16 cellular contexts compared by ENCODE assay signal in genomic region chr7:415646-416525, GRCh38.
DNase-seq lines count a peak whose midpoint lies in the region; ATAC-seq, FAIRE-seq and TF ChIP-seq lines count a peak whose summit lies in the region.
"Had no signal": no experiment of that assay in that cellular context is flagged by ENCODE, and none has a peak within 500 bp of the region (broad histone marks: within the 10 kb centered on the region; RNA-seq: fewer than 3 reads in every experiment).

No MANE protein-coding gene starts in this region.

- dilution Hi-C loops in endothelial cell of umbilical vein (cut with MboI; ENCODE audit: extremely low pct_ligation_motif_present, low sequenced_read_pairs): no loop called here

- H3K23ac ChIP-seq in neuronal stem cell (ENCODE audit: low read depth, low read length, poor library complexity): peak overlapping the region; percentile 52

- peaks cover 9% of the 10 kb centered on the region; the same call in 2 of the 3 replicates for H3K36me3 Mint-ChIP-seq in GM23338 (ENCODE audit: low read depth)
- H3K36me3 Mint-ChIP-seq: IgD-negative memory B cell had no signal

- H3K18ac ChIP-seq in neuronal stem cell (ENCODE audit: low read length): peak overlapping the region; percentile 44

- no peak overlapping the region for H2AK5ac ChIP-seq in neuronal stem cell (ENCODE audit: low read depth, low read length)

- H3K27me3 ChIP-seq in GM23338 (ENCODE audit: insufficient read depth): no peaks in the 10 kb centered on the region
- no peaks in the 10 kb centered on the region for H3K27me3 ChIP-seq in endothelial cell of umbilical vein (ENCODE audit: control insufficient read depth in 2 of 2, insufficient read depth in 2 of 2, low read length in 2 of 2)
- H3K27me3 ChIP-seq in neuronal stem cell (ENCODE audit: control insufficient read depth in 3 of 3, insufficient read depth in 3 of 3, low read depth in 1 of 3, low read length in 3 of 3): no peaks in the 10 kb centered on the region
- H3K27me3 ChIP-seq: SJCRH30 had no signal

- no peak overlapping the region for H3K4ac ChIP-seq in neuronal stem cell (ENCODE audit: low read length)

- H3K9me3 ChIP-seq in endothelial cell of umbilical vein (replicated peaks; ENCODE audit: control insufficient read depth, insufficient read depth, low read length) (no peaks in the 10 kb centered on the region), neuronal stem cell (replicated peaks in 1 of 2; ENCODE audit: control insufficient read depth in 2 of 2, insufficient read depth in 1 of 2, low read depth in 1 of 2, low read length in 2 of 2) (peaks cover 3 to 13% of the 10 kb centered on the region in 2 donors)
- H3K9me3 ChIP-seq: SJCRH30 had no signal

- H3K9ac ChIP-seq in endothelial cell of umbilical vein (replicated peaks; ENCODE audit: extremely low read depth, insufficient read depth, low read length) (no peak overlapping the region), neuronal stem cell (ENCODE audit: low read depth, low read length, poor library complexity) (no peak overlapping the region)

- CTCF ChIA-PET in endothelial cell of umbilical vein (lab: Charles Lee): interaction anchor here (2.0 kb wide), 1 partner anchor 15 kb away, joined by 4 read pairs; no protein-coding TSS in a partner anchor

- no peak overlapping the region for H3K27ac Mint-ChIP-seq in GM23338
- H3K27ac Mint-ChIP-seq: CD8-positive, alpha-beta memory T cell; IgD-negative memory B cell had no signal

- H3K4me1 Mint-ChIP-seq in GM23338: no peaks in the 10 kb centered on the region; the same call in 2 of the 3 replicates
- H3K4me1 Mint-ChIP-seq: CD8-positive, alpha-beta memory T cell had no signal

- no peak overlapping the region for H2AFZ ChIP-seq in GM23338
- H2AFZ ChIP-seq in endothelial cell of umbilical vein (ENCODE audit: low read depth, low read length): no peak overlapping the region
- H2AFZ ChIP-seq in neuronal stem cell (ENCODE audit: low read length): no peak overlapping the region

- peaks cover 2% of the 10 kb centered on the region for H3K79me1 ChIP-seq in neuronal stem cell (ENCODE audit: low read depth, low read length)

- no peak overlapping the region for H4K91ac ChIP-seq in neuronal stem cell (ENCODE audit: low read depth, low read length, poor library complexity)

- H3K79me2 ChIP-seq in GM23338 (replicated peaks; ENCODE audit: insufficient read depth): no peaks in the 10 kb centered on the region
- H3K79me2 ChIP-seq in endothelial cell of umbilical vein (ENCODE audit: control insufficient read depth, insufficient read depth, low read length): no peaks in the 10 kb centered on the region

- H3K9me2 ChIP-seq in GM23338 (ENCODE audit: insufficient read depth): no peaks in the 10 kb centered on the region

- H3K36me3 ChIP-seq in GM23338 (ENCODE audit: insufficient read depth) (no peaks in the 10 kb centered on the region), endothelial cell of umbilical vein (ENCODE audit: control insufficient read depth in 2 of 2, extremely low read depth in 1 of 2, insufficient read depth in 2 of 2, low read length in 2 of 2) (no peaks in the 10 kb centered on the region), neuronal stem cell (replicated peaks in 1 of 2; ENCODE audit: control insufficient read depth in 2 of 2, insufficient read depth in 2 of 2, low read length in 2 of 2) (no peaks in the 10 kb centered on the region)
- H3K36me3 ChIP-seq: SJCRH30 had no signal

- WGBS in neuronal stem cell (ENCODE audit: extremely low coverage in 2 of 2, insufficient read length in 2 of 2, insufficient replicate concordance in 1 of 2), 2 donors: no CpG with 5 or more reads among the region's 35 CpGs

- FAIRE-seq in endothelial cell of umbilical vein (lab: Jason Lieb, UNC): no peak

- BruUV-seq in endothelial cell of umbilical vein (replicated peaks; lab: Mats Ljungman, UMichigan): no TSS peak

- H4K8ac ChIP-seq in neuronal stem cell (ENCODE audit: low read depth, low read length): no peak overlapping the region

- H3K9me1 ChIP-seq in endothelial cell of umbilical vein (replicated peaks; ENCODE audit: control insufficient read depth, extremely low read depth, insufficient read depth, low read length): no peaks in the 10 kb centered on the region

- peaks cover 9% of the 10 kb centered on the region for H3K9me3 Mint-ChIP-seq in GM23338

- peak overlapping the region; percentile 96 for H2BK15ac ChIP-seq in neuronal stem cell (ENCODE audit: low read length)

- peaks cover 12% of the 10 kb centered on the region for H3K27me3 Mint-ChIP-seq in GM23338 (ENCODE audit: insufficient read depth, low read depth, poor library complexity)

- no peak for TF ChIP-seq CTCF in GM23338 (conservative IDR thresholded peaks at IDR 0.05; ENCODE audit: low read depth in 2 of 2)
- no peak for TF ChIP-seq CTCF in endothelial cell of umbilical vein (IDR thresholded peaks at IDR 0.05; ENCODE audit: extremely low read depth in 1 of 2, insufficient read depth in 1 of 2, low read depth in 1 of 2, low read length in 2 of 2)

- POLR2A ChIA-PET in endothelial cell of umbilical vein (lab: Charles Lee): no interaction called here

- H2BK12ac ChIP-seq in neuronal stem cell (ENCODE audit: low read length): no peak overlapping the region

- H3F3A ChIP-seq in GM23338 (replicated peaks; ENCODE audit: low read depth): no peaks in the 10 kb centered on the region

- no peak for TF ChIP-seq POLR2A in endothelial cell of umbilical vein (IDR thresholded peaks at IDR 0.05; ENCODE audit: low read depth, low read length)

- no peak overlapping the region for H2BK120ac ChIP-seq in neuronal stem cell (ENCODE audit: low read depth, low read length)

- H3K27ac ChIP-seq in GM23338 (ENCODE audit: low read depth): no peak overlapping the region
- H3K27ac ChIP-seq in endothelial cell of umbilical vein (ENCODE audit: insufficient read depth, low read depth, low read length): no peak overlapping the region
- no peak overlapping the region for H3K27ac ChIP-seq in neuronal stem cell (replicated peaks; ENCODE audit: low read length)
- H3K27ac ChIP-seq: SJCRH30 had no signal

- H3K14ac ChIP-seq in neuronal stem cell (ENCODE audit: low read length): no peak overlapping the region

- H3K4me1 ChIP-seq in GM23338 (ENCODE audit: insufficient read depth): no peaks in the 10 kb centered on the region
- H3K4me1 ChIP-seq in endothelial cell of umbilical vein (ENCODE audit: control insufficient read depth, extremely low read depth, insufficient read depth, low read length): no peaks in the 10 kb centered on the region
- no peaks in the 10 kb centered on the region for H3K4me1 ChIP-seq in neuronal stem cell (ENCODE audit: control insufficient read depth in 2 of 2, insufficient read depth in 1 of 2, low read depth in 1 of 2, low read length in 2 of 2)
- H3K4me1 ChIP-seq: SJCRH30 had no signal

- H4K20me1 ChIP-seq in GM23338 (replicated peaks; ENCODE audit: insufficient read depth): no peaks in the 10 kb centered on the region
- H4K20me1 ChIP-seq in endothelial cell of umbilical vein (replicated peaks; ENCODE audit: control insufficient read depth, extremely low read depth, insufficient read depth, low read length): no peaks in the 10 kb centered on the region

- peak; percentile 24; the same call in 1 of the 3 replicates for ATAC-seq in GM23338
- no peak for ATAC-seq in HG02884 (IDR thresholded peaks at IDR 0.05; ENCODE audit: unreplicated experiment)
- ATAC-seq: HCT116 had no signal

- intact Hi-C loops in endothelial cell of umbilical vein (cut with micrococcal nuclease): no loop called here

- DNase-seq in 8988T (peak; percentile 12), GM23338 (ENCODE audit: low spot score) (no peak), endothelial cell of umbilical vein (ENCODE audit: low read depth, low spot score) (no peak), neuronal stem cell (ENCODE audit: low spot score) (no peak), inferior parietal cortex (ENCODE audit: extremely low spot score) (no peak), NK-92 (lab: John Stamatoyannopoulos, UW; ENCODE audit: unreplicated experiment) (no peak)
- no peak for DNase-seq in stimulated activated CD4-positive, alpha-beta T cell treated with anti-CD3 and anti-CD28 coated beads, Interleukin-4, amount 100 ng/mL, for 24 hours
- DNase-seq: MV-4-11, NCI-H1417 treated with DMSO at 0.1 percent for 48 hours, NCI-H2029, NCI-H524, SJCRH30 had no signal

- H3K4me3 ChIP-seq in GM23338: no peak overlapping the region
- no peak overlapping the region for H3K4me3 ChIP-seq in endothelial cell of umbilical vein (replicated peaks in 1 of 3; ENCODE audit: insufficient read depth in 1 of 3, low read depth in 1 of 3, low read length in 3 of 3)
- H3K4me3 ChIP-seq in neuronal stem cell (ENCODE audit: low read length in 2 of 2): no peak overlapping the region
- H3K4me3 ChIP-seq: SJCRH30 had no signal

- H3K4me3 Mint-ChIP-seq in GM23338: no peak overlapping the region
- H3K4me3 Mint-ChIP-seq: CD8-positive, alpha-beta memory T cell; IgD-negative memory B cell had no signal

- no peak overlapping the region for H3K4me2 ChIP-seq in GM23338
- no peak overlapping the region for H3K4me2 ChIP-seq in endothelial cell of umbilical vein (ENCODE audit: insufficient read depth, low read length)
- H3K4me2 ChIP-seq in neuronal stem cell (ENCODE audit: insufficient read depth, low read length, poor library complexity, severe bottlenecking): no peak overlapping the region

- no peak overlapping the region for H2BK5ac ChIP-seq in neuronal stem cell (ENCODE audit: low read length)

TF ChIP-seq in GM23338, 12 proteins besides CTCF, POLR2A, EP300 and RAD21 (continues in another document):
- TF ChIP-seq JUNB (IDR thresholded peaks at IDR 0.05; ENCODE audit: unreplicated experiment) (no peak), STAT1 (IDR thresholded peaks at IDR 0.05; ENCODE audit: unreplicated experiment) (no peak), CREB1 (CRISPR knock-in tag; IDR thresholded peaks at IDR 0.05; ENCODE audit: low read depth) (no peak), ZNF331 (CRISPR knock-in tag; IDR thresholded peaks at IDR 0.05; ENCODE audit: low read depth) (no peak), EZH2 (IDR thresholded peaks at IDR 0.05; ENCODE audit: low read depth, unreplicated experiment) (no peak), ZNF114 (CRISPR knock-in tag; IDR thresholded peaks at IDR 0.05) (no peak), NANOG (IDR thresholded peaks at IDR 0.05; ENCODE audit: borderline replicate concordance) (no peak), EZH2phosphoT487 (IDR thresholded peaks at IDR 0.05; ENCODE audit: unreplicated experiment) (no peak)

TF ChIP-seq in endothelial cell of umbilical vein, 7 proteins besides CTCF, POLR2A, EP300 and RAD21 (continues in another document):
- no peak for TF ChIP-seq MAX (IDR thresholded peaks at IDR 0.05; ENCODE audit: insufficient read depth, insufficient read length)
- TF ChIP-seq EZH2 (IDR thresholded peaks at IDR 0.05; ENCODE audit: borderline replicate concordance, low read depth, low read length, severe bottlenecking): no peak
- TF ChIP-seq MYC (IDR thresholded peaks at IDR 0.05; ENCODE audit: low read depth, low read length): no peak
- no peak for TF ChIP-seq GATA2 (IDR thresholded peaks at IDR 0.05; ENCODE audit: insufficient read depth, insufficient read length, low read depth, low read length)
- peak; percentile 4 for TF ChIP-seq JUN (IDR thresholded peaks at IDR 0.05; ENCODE audit: borderline replicate concordance, insufficient read depth, insufficient read length, low read depth)
